Comparison of ENCODE assay signal across 14 cellular contexts in the genomic region with DNA sequence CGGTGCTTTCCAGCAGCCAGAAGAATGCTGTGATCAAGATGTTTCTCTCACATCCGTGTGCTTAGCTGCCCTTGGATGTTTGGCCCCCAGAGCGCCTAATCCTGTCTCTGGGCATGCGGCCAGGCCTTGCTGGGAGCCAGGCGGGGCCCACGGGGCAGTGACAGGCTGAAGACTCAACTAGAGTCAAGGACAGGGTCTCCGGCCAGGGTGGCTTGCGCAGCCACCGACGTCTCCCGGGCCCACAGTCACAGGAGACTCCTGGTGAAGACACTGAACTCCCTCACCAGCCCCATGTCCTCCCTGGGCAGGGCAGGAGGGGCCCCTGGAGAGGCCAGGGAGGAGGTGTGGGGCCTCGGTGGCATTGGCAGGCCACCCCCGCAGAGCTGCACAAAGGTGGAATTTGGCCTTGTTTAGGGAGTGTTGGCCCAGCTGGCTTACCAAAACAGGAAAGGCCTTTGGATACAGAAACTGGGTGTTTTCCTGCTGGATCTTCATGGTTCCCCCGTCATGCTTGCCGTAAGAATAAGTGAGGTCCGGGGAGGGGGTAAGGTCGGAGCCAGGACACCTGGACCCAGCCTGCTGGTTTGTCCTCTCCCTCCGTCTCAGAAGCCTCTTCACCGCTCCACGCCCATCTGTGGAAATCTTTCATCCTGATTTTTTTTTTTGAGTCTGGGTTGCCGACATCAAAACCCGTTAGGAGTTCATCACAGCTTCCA. TPM values are rescaled to one million over a fixed set of nuclear protein-coding genes. Genes with fewer than 3 reads are reported as not detected.
DNase-seq lines count a peak whose midpoint lies in the region; ATAC-seq and TF ChIP-seq lines count a peak whose summit lies in the region.
"Had no signal": no experiment of that assay in that cellular context is flagged by ENCODE, and none has a peak within 500 bp of the region (broad histone marks: within the 10 kb centered on the region; RNA-seq: fewer than 3 reads in every experiment).

No MANE protein-coding gene starts in this region.

- 68 to 80% (median 76%) methylated on average over 17 to 22 of the region's 22 CpGs for WGBS in spleen, 5 donors

- H3K27me3 ChIP-seq in spleen (replicated peaks in 1 of 7) (no peaks in the 10 kb centered on the region), MG63 (no peaks in the 10 kb centered on the region)
- H3K27me3 ChIP-seq: neutrophil had no signal

- peaks cover 9 to 56% (median 31%) of the 10 kb centered on the region in 6 donors for H3K4me1 ChIP-seq in spleen

- no peaks in the 10 kb centered on the region for H3K27me3 Mint-ChIP-seq in immature natural killer cell (ENCODE audit: low read depth in 3 of 3)
- H3K27me3 Mint-ChIP-seq: CD4-positive, CD25-positive, alpha-beta regulatory T cell had no signal

- TF ChIP-seq CTCF in spleen (IDR thresholded peaks at IDR 0.05 in 8 of 11, conservative IDR thresholded peaks at IDR 0.05 in 3 of 11) = no peak

- H3K9me3 ChIP-seq in spleen = no peaks in the 10 kb centered on the region
- no peaks in the 10 kb centered on the region for H3K9me3 ChIP-seq in MG63
- H3K9me3 ChIP-seq: neutrophil had no signal

- H3K9me3 Mint-ChIP-seq in immature natural killer cell = no peaks in the 10 kb centered on the region
- H3K9me3 Mint-ChIP-seq: CD4-positive, CD25-positive, alpha-beta regulatory T cell had no signal

- H3K36me3 ChIP-seq in spleen (peaks cover 0 to 83% (median 54%) of the 10 kb centered on the region in 6 donors), MG63 (no peaks in the 10 kb centered on the region)

- H3K36me3 Mint-ChIP-seq in immature natural killer cell = peaks cover 3 to 16% (median 9%) of the 10 kb centered on the region in 3 donors

- intact Hi-C loops in left colon (cut with DNase I, micrococcal nuclease) (no loop called here), spleen (cut with DNase I; ENCODE audit: low total_unique reads) (loop anchor here (10.0 kb wide), 1 partner anchor 89 kb away; the partner anchor contains the start of gene EFNA2)

- DNase-seq in G401 (ENCODE audit: low spot score) (peak; percentile 59), dermis blood vessel endothelial cell (peak; percentile 21), left colon (peak in 1 of 2 donors; percentile 43), spleen (peak; percentile 85), MG63 (no peak), immature natural killer cell (no peak), CD1c-positive myeloid dendritic cell (ENCODE audit: extremely low spot score) (no peak)
- DNase-seq: CD4-positive, CD25-positive, alpha-beta regulatory T cell; Karpas-422; NCI-H2171 treated with DMSO at 0.1 percent for 48 hours; T1000 had no signal

- H3K4me3 ChIP-seq in spleen (no peak overlapping the region), MG63 (no peak overlapping the region)

- ATAC-seq in left colon = peak; percentile 18
- ATAC-seq in GM21367 (IDR thresholded peaks at IDR 0.05; ENCODE audit: unreplicated experiment) = no peak
- ATAC-seq: Panc1 had no signal

- peak overlapping the region; percentile 68 to 89 (median 74) for H3K27ac ChIP-seq in spleen
- H3K27ac ChIP-seq: neutrophil had no signal

- H3K4me1 Mint-ChIP-seq in immature natural killer cell = no peaks in the 10 kb centered on the region
- H3K4me1 Mint-ChIP-seq: CD4-positive, CD25-positive, alpha-beta regulatory T cell had no signal

- no peak for TF ChIP-seq POLR2A in spleen (IDR thresholded peaks at IDR 0.05)

- no peak overlapping the region for H3K4me3 Mint-ChIP-seq in immature natural killer cell

- H3K27ac Mint-ChIP-seq in immature natural killer cell = no peak overlapping the region
- H3K27ac Mint-ChIP-seq: CD4-positive, CD25-positive, alpha-beta regulatory T cell had no signal

- in situ Hi-C loops in G401 (cut with HindIII; ENCODE audit: low sequenced_read_pairs) = loop anchor here (10.0 kb wide), 1 partner anchor 89 kb away; the partner anchor contains the start of gene EFNA2

RNA-seq across cellular contexts. Expression of gene NDUFS7, which starts 10.0 kb away (rescaled TPM):
- 123 TPM in 2 replicates for total RNA-seq in G401 (2014; rRNA removed; shearing (Covaris generic))
- total RNA-seq in dermis blood vessel endothelial cell = 98.8 and 104 TPM in 2 replicates
- total RNA-seq in left colon = 100 to 1,000 TPM; 141 to 178 TPM
- total RNA-seq in spleen = 100 to 1,000 TPM in 1 of 7 donors, 10 to 100 TPM in 6; 64.0 to 133 (median 85.2) TPM
- polyA plus RNA-seq in spleen = 100 to 1,000 TPM in 1 of 3 donors, 10 to 100 TPM in 2; 75.5 to 106 (median 78.0) TPM
- total RNA-seq in MG63 (2014; rRNA removed; shearing (Covaris generic); ENCODE audit: low replicate concordance) = 19.3 and 49.5 TPM in 2 replicates
- polyA plus RNA-seq in immature natural killer cell = 100 to 1,000 TPM; 209 to 227 (median 213) TPM

RNA-seq across cellular contexts. Expression of gene GAMT, which starts 27.6 kb away (rescaled TPM):
- 110 and 116 TPM in 2 replicates for total RNA-seq in G401 (2014; rRNA removed; shearing (Covaris generic))
- total RNA-seq in dermis blood vessel endothelial cell = 10.7 and 14.8 TPM in 2 replicates
- 1 to 10 TPM; 2.3 to 2.5 TPM for total RNA-seq in left colon
- 10 to 100 TPM in 4 of 7 donors, 1 to 10 TPM in 3; 7.1 to 14.5 (median 11.2) TPM for total RNA-seq in spleen
- polyA plus RNA-seq in spleen = 10 to 100 TPM; 15.2 to 20.4 (median 18.2) TPM
- total RNA-seq in MG63 (2014; rRNA removed; shearing (Covaris generic); ENCODE audit: low replicate concordance) = 22.1 and 30.7 TPM in 2 replicates
- polyA plus RNA-seq in immature natural killer cell = 10 to 100 TPM in 2 of 3 donors, 1 to 10 TPM in 1; 7.9 to 16.5 (median 10.5) TPM

RNA-seq across cellular contexts. Expression of gene DAZAP1, which starts 33.7 kb away (rescaled TPM):
- total RNA-seq in G401 (2014; rRNA removed; shearing (Covaris generic)) = 153 and 193 TPM in 2 replicates
- 58.0 and 104 TPM in 2 replicates for total RNA-seq in dermis blood vessel endothelial cell
- 100 to 1,000 TPM in 1 of 2 donors, 10 to 100 TPM in 1; 82.1 to 106 TPM for total RNA-seq in left colon
- total RNA-seq in spleen = 100 to 1,000 TPM in 3 of 7 donors, 10 to 100 TPM in 4; 43.8 to 137 (median 94.6) TPM
- polyA plus RNA-seq in spleen = 100 to 1,000 TPM in 2 of 3 donors, 10 to 100 TPM in 1; 80.0 to 133 (median 106) TPM
- 107 and 149 TPM in 2 replicates for total RNA-seq in MG63 (2014; rRNA removed; shearing (Covaris generic); ENCODE audit: low replicate concordance)
- 10 to 100 TPM in 1 of 3 donors, 1 to 10 TPM in 2; 4.3 to 10.3 (median 8.0) TPM for polyA plus RNA-seq in immature natural killer cell

Comparison
In these comparisons a context has a peak if more than half of its experiments do, and no peak if none do; other contexts are left out.
1. DNase-seq: peak in G401 (single experiment), dermis blood vessel endothelial cell (single experiment) and spleen (single experiment); none in MG63 (single experiment), immature natural killer cell (0 of 3) and CD1c-positive myeloid dendritic cell (single experiment).